1 cellular context compared by ENCODE assay signal in genomic region chr17:50950002-50950877, GRCh38.
TF ChIP-seq lines count a peak whose summit lies in the region.

No MANE protein-coding gene starts in this region.

TF ChIP-seq in HepG2, 621 proteins besides CTCF, POLR2A, EP300 and RAD21 (continued from another document and continues in another):
- TF ChIP-seq ZNF430 (CRISPR knock-in tag; IDR thresholded peaks at IDR 0.05) (0 out of 2 replicates have a peak, but pooled peaks have one; percentile 18), ZNF20 (CRISPR knock-in tag; IDR thresholded peaks at IDR 0.05) (no peak), ZNF276 (CRISPR knock-in tag; IDR thresholded peaks at IDR 0.05; ENCODE audit: low read depth) (0 out of 2 replicates have a peak, but pooled peaks have one; percentile 47), DMTF1 (CRISPR knock-in tag; IDR thresholded peaks at IDR 0.05) (no peak), ZFP62 (CRISPR knock-in tag; IDR thresholded peaks at IDR 0.05) (no peak), ZNF577 (CRISPR knock-in tag; IDR thresholded peaks at IDR 0.05; ENCODE audit: borderline replicate concordance, low read depth) (0 out of 2 replicates have a peak, but pooled peaks have one; percentile 68), HNF4A (CRISPR knock-in tag; IDR thresholded peaks at IDR 0.05) (peak; percentile 54), PTBP1 (IDR thresholded peaks at IDR 0.05; ENCODE audit: low read depth, low read length, poor library complexity, severe bottlenecking) (no peak), ZNF513 (CRISPR knock-in tag; conservative IDR thresholded peaks at IDR 0.05) (no peak), MXI1 (IDR thresholded peaks at IDR 0.05; ENCODE audit: borderline replicate concordance, low read depth, low read length) (peak; percentile 25; the same call in 1 of the 3 replicates), RERE (CRISPR knock-in tag; IDR thresholded peaks at IDR 0.05; ENCODE audit: low read depth) (no peak), XBP1 (CRISPR knock-in tag; IDR thresholded peaks at IDR 0.05) (no peak), ZNF772 (CRISPR knock-in tag; IDR thresholded peaks at IDR 0.05) (peak; percentile 90), ZNF574 (CRISPR knock-in tag; IDR thresholded peaks at IDR 0.05) (peak; percentile 75; the same call in 1 of the 2 replicates), THAP9 (CRISPR knock-in tag; IDR thresholded peaks at IDR 0.05; ENCODE audit: borderline replicate concordance) (peak; percentile 74), ZNF484 (CRISPR knock-in tag; IDR thresholded peaks at IDR 0.05; ENCODE audit: borderline replicate concordance, low read depth) (no peak), DMAP1 (CRISPR knock-in tag; IDR thresholded peaks at IDR 0.05) (no peak; the same call in 1 of the 2 replicates), ELF1 (CRISPR knock-in tag; IDR thresholded peaks at IDR 0.05) (peak; percentile 49; the same call in 1 of the 2 replicates), GTF2F1 (IDR thresholded peaks at IDR 0.05; ENCODE audit: low read length) (no peak), ZNF142 (CRISPR knock-in tag; IDR thresholded peaks at IDR 0.05) (peak; percentile 79; the same call in 1 of the 2 replicates), ZNF496 (CRISPR knock-in tag; IDR thresholded peaks at IDR 0.05; ENCODE audit: insufficient replicate concordance) (no peak), ZMYM2 (CRISPR knock-in tag; IDR thresholded peaks at IDR 0.05) (no peak; the same call in 1 of the 2 replicates), AKAP8 (CRISPR knock-in tag; IDR thresholded peaks at IDR 0.05) (no peak), KAT2B (IDR thresholded peaks at IDR 0.05; ENCODE audit: borderline replicate concordance, low read depth, low read length) (no peak), THAP11 (CRISPR knock-in tag; IDR thresholded peaks at IDR 0.05) (peak; percentile 80), SNAPC5 (CRISPR knock-in tag; IDR thresholded peaks at IDR 0.05; ENCODE audit: borderline replicate concordance) (no peak), HCFC1 (IDR thresholded peaks at IDR 0.05; ENCODE audit: low read depth, low read length) (no peak), ZNF704 (CRISPR knock-in tag; IDR thresholded peaks at IDR 0.05; ENCODE audit: borderline replicate concordance) (peak; percentile 50; the same call in 1 of the 2 replicates), JUND (CRISPR knock-in tag; IDR thresholded peaks at IDR 0.05) (peak; percentile 66; the same call in 1 of the 2 replicates), NFKBIZ (CRISPR knock-in tag; IDR thresholded peaks at IDR 0.05) (no peak)
